Comparison of ENCODE assay signal across 9 cellular contexts in genomic region chr14:23153891-23154796, GRCh38. TPM values are rescaled to one million over a fixed set of nuclear protein-coding genes. Genes with fewer than 3 reads are reported as not detected.
DNase-seq lines count a peak whose midpoint lies in the region; ATAC-seq, FAIRE-seq and TF ChIP-seq lines count a peak whose summit lies in the region.
"Had no signal": no experiment of that assay in that cellular context is flagged by ENCODE, and none has a peak within 500 bp of the region (broad histone marks: within the 10 kb centered on the region; RNA-seq: fewer than 3 reads in every experiment).

No MANE protein-coding gene starts in this region.

- peak overlapping the region; percentile 1 for H2BK120ac ChIP-seq in H1 (replicated peaks; ENCODE audit: low read depth, low read length)

- POLR2A ChIA-PET in CD8-positive, alpha-beta memory T cell (lab: Charles Lee), result no interaction called here
- POLR2A ChIA-PET in H1 (lab: Charles Lee; ENCODE audit: partially characterized antibody), result interaction anchor here (1.6 to 2.6 kb wide), 4 partner anchors 9 to 172 kb away, joined by 3 to 10 read pairs (median 5); partner anchors contain the start of gene AJUBA
- POLR2A ChIA-PET in CD4-positive, alpha-beta memory T cell (lab: Charles Lee; ENCODE audit: partially characterized antibody), result no interaction called here

- no peaks in the 10 kb centered on the region for H3K9me3 Mint-ChIP-seq in CD8-positive, alpha-beta memory T cell
- peaks cover 0 to 3% (median 0%) of the 10 kb centered on the region in 8 donors for H3K9me3 Mint-ChIP-seq in CD4-positive, alpha-beta memory T cell

- peak overlapping the region; percentile 34 for H4K5ac ChIP-seq in H1 (ENCODE audit: insufficient read length, low read depth, low read length)

- H2BK12ac ChIP-seq in H1 (ENCODE audit: low read depth, low read length), result peak overlapping the region; percentile 30

- no peak overlapping the region; a peak in 1 of 4 replicates for H3K4me2 ChIP-seq in H1 (ENCODE audit: insufficient read depth in 1 of 2, low read depth in 2 of 2, low read length in 2 of 2)

- H3K36me3 ChIP-seq in CD8-positive, alpha-beta memory T cell (ENCODE audit: insufficient read depth, low read length), result no peaks in the 10 kb centered on the region
- H3K36me3 ChIP-seq in H1 (ENCODE audit: control insufficient read depth in 2 of 4, insufficient read depth in 4 of 4, low read length in 3 of 4), result peaks cover 8 to 31% (median 19%) of the 10 kb centered on the region in 4 experiments; a peak in 7 of 8 replicates
- no peaks in the 10 kb centered on the region for H3K36me3 ChIP-seq in aorta (ENCODE audit: control insufficient read depth in 1 of 2, insufficient read depth in 2 of 2, low read length in 1 of 2)
- H3K36me3 ChIP-seq in CD4-positive, alpha-beta memory T cell (ENCODE audit: insufficient read depth, low read length), result no peaks in the 10 kb centered on the region

- TF ChIP-seq CTCF in H1 (IDR thresholded peaks at IDR 0.05; ENCODE audit: control extremely low read depth in 1 of 3, insufficient read depth in 1 of 3, low read depth in 1 of 3, low read length in 3 of 3) (no peak), GM20000 (IDR thresholded peaks at IDR 0.05; ENCODE audit: extremely low read depth, missing control alignments) (no peak)

- H3K56ac ChIP-seq in H1 (replicated peaks; ENCODE audit: insufficient read length, low read depth, low read length), result no peak overlapping the region

- no peak overlapping the region for H2AFZ ChIP-seq in H1 (ENCODE audit: low read length)

- H3K27ac ChIP-seq in CD8-positive, alpha-beta memory T cell (ENCODE audit: low read depth, low read length), result peak overlapping the region; percentile 45
- H3K27ac ChIP-seq in H1 (ENCODE audit: low read depth, low read length), result no peak overlapping the region
- H3K27ac ChIP-seq in aorta (ENCODE audit: low read depth in 1 of 2, low read length in 2 of 2), result peak overlapping the region; percentile 65 to 87
- no peak overlapping the region for H3K27ac ChIP-seq in CD4-positive, alpha-beta memory T cell (ENCODE audit: low read depth, low read length)

- no peak for TF ChIP-seq EP300 in H1 (IDR thresholded peaks at IDR 0.05; ENCODE audit: borderline replicate concordance in 1 of 2, low read depth in 2 of 2, low read length in 2 of 2)

- no peak overlapping the region for H3K23ac ChIP-seq in H1 (ENCODE audit: insufficient read length)

- peak overlapping the region; percentile 69 for H2BK5ac ChIP-seq in H1 (ENCODE audit: low read depth, low read length)

- H3K4ac ChIP-seq in H1 (replicated peaks; ENCODE audit: insufficient read length, low read depth, low read length), result no peak overlapping the region

- H3K4me1 ChIP-seq in CD8-positive, alpha-beta memory T cell (ENCODE audit: insufficient read depth, low read length), result peaks cover 21% of the 10 kb centered on the region
- H3K4me1 ChIP-seq in H1 (replicated peaks in 1 of 4; ENCODE audit: control insufficient read depth in 3 of 4, insufficient read depth in 4 of 4, low read length in 3 of 4) (peaks cover 3 to 18% (median 11%) of the 10 kb centered on the region in 4 experiments), aorta (ENCODE audit: control insufficient read depth in 1 of 2, insufficient read depth in 2 of 2, low read length in 2 of 2) (peaks cover 0 to 6% of the 10 kb centered on the region in 2 donors)
- peaks cover 16% of the 10 kb centered on the region for H3K4me1 ChIP-seq in CD4-positive, alpha-beta memory T cell (ENCODE audit: insufficient read depth, low read length)

- no peak overlapping the region for H3K9ac ChIP-seq in H1 (replicated peaks in 1 of 4; ENCODE audit: extremely low read depth in 1 of 4, low read depth in 3 of 4, low read length in 3 of 4)

- no peak overlapping the region for H2BK15ac ChIP-seq in H1 (ENCODE audit: low read length)

- intact Hi-C loops in aorta (cut with DNase I), result loop anchor here (2.0 kb wide), 3 partner anchors 27 to 29 kb away; partner anchors contain the start of gene SLC7A8 (in 1 of the 2)
- intact Hi-C loops in CD4-positive, alpha-beta memory T cell (cut with micrococcal nuclease), result no loop called here

- TF ChIP-seq POLR2A in H1 (IDR thresholded peaks at IDR 0.05; ENCODE audit: control extremely low read depth in 1 of 2, low read depth in 2 of 2, low read length in 2 of 2), result peak in 1 of 2 experiments; percentile 44; a peak in 1 of 3 replicates

- no peaks in the 10 kb centered on the region for H3K9me3 ChIP-seq in CD8-positive, alpha-beta memory T cell (ENCODE audit: low read length)
- H3K9me3 ChIP-seq in H1 (ENCODE audit: insufficient read depth in 2 of 2, low read depth in 1 of 2, low read length in 1 of 2), result no peaks in the 10 kb centered on the region
- no peaks in the 10 kb centered on the region for H3K9me3 ChIP-seq in aorta (ENCODE audit: control insufficient read depth, low read length)
- no peaks in the 10 kb centered on the region for H3K9me3 ChIP-seq in CD4-positive, alpha-beta memory T cell (ENCODE audit: control insufficient read depth in 1 of 2, low read length in 2 of 2)

- H3K4me3 ChIP-seq in CD8-positive, alpha-beta memory T cell (ENCODE audit: low read length), result no peak overlapping the region
- H3K4me3 ChIP-seq in H1 (ENCODE audit: extremely low read depth in 1 of 4, insufficient read depth in 2 of 4, low read depth in 3 of 4, low read length in 4 of 4) (no peak overlapping the region), aorta (ENCODE audit: low read length in 2 of 2) (peak overlapping the region; percentile 0 to 1)
- H3K4me3 ChIP-seq in CD4-positive, alpha-beta memory T cell (ENCODE audit: low read length in 2 of 2), result no peak overlapping the region

- H2BK20ac ChIP-seq in H1 (ENCODE audit: low read length), result peak overlapping the region; percentile 36

- H3K27me3 Mint-ChIP-seq in CD8-positive, alpha-beta memory T cell, result peaks cover 20 to 52% of the 10 kb centered on the region in 2 donors
- H3K27me3 Mint-ChIP-seq in CD4-positive, alpha-beta memory T cell, result peaks cover 7 to 8% of the 10 kb centered on the region in 2 donors

- H3K14ac ChIP-seq in H1 (ENCODE audit: insufficient read length), result no peak overlapping the region

- H3K79me1 ChIP-seq in H1 (ENCODE audit: low read depth, low read length), result no peaks in the 10 kb centered on the region; the same call in 1 of the 2 replicates

- no peaks in the 10 kb centered on the region for H3K79me2 ChIP-seq in H1 (ENCODE audit: control insufficient read depth in 1 of 2, insufficient read depth in 2 of 2, low read length in 2 of 2)

- no peaks in the 10 kb centered on the region for H4K20me1 ChIP-seq in H1 (replicated peaks in 1 of 2; ENCODE audit: control insufficient read depth in 1 of 2, insufficient read depth in 2 of 2, low read length in 2 of 2)

- CTCF ChIA-PET in CD8-positive, alpha-beta memory T cell (lab: Charles Lee), result no interaction called here
- CTCF ChIA-PET in H1 (lab: Charles Lee; ENCODE audit: partially characterized antibody), result interaction anchor here (0.9 to 2.3 kb wide), 5 partner anchors 8 to 34 kb away, joined by 3 to 7 read pairs (median 6); no protein-coding TSS in a partner anchor
- CTCF ChIA-PET in CD4-positive, alpha-beta memory T cell (lab: Charles Lee; ENCODE audit: partially characterized antibody), result no interaction called here

- peak overlapping the region; percentile 11; the same call in 1 of the 2 replicates for H2AK5ac ChIP-seq in H1 (ENCODE audit: low read depth, low read length)

- peaks cover 0 to 4% (median 0%) of the 10 kb centered on the region in 3 donors for H3K4me1 Mint-ChIP-seq in CD8-positive, alpha-beta memory T cell
- peaks cover 2 to 14% (median 10%) of the 10 kb centered on the region in 4 donors for H3K4me1 Mint-ChIP-seq in CD4-positive, alpha-beta memory T cell

- no peaks in the 10 kb centered on the region for H3K23me2 ChIP-seq in H1 (ENCODE audit: low read depth, low read length)

- DNase-seq in CD8-positive, alpha-beta memory T cell, result no peak
- peak; percentile 82 for DNase-seq in NCI-H446 treated with DMSO at 0.1 percent for 48 hours (lab: John Stamatoyannopoulos, UW)
- peak in 1 of 2 experiments; percentile 80 for DNase-seq in H1 (ENCODE audit: low read depth in 1 of 2, low spot score in 2 of 2)
- DNase-seq in midbrain (lab: John Stamatoyannopoulos, UW), result peak; percentile 56
- DNase-seq in aorta, result peak; percentile 95 to 96
- DNase-seq in GM20000 (ENCODE audit: low spot score), result no peak
- DNase-seq in CD4-positive, alpha-beta memory T cell, result no peak

- H3K27ac Mint-ChIP-seq in CD8-positive, alpha-beta memory T cell, result no peak overlapping the region
- H3K27ac Mint-ChIP-seq in CD4-positive, alpha-beta memory T cell, result peak overlapping the region in 2 of 7 donors; percentile 70 to 83

- H3K4me3 Mint-ChIP-seq in CD8-positive, alpha-beta memory T cell, result peak overlapping the region in 1 of 7 donors; percentile 24
- H3K4me3 Mint-ChIP-seq in CD4-positive, alpha-beta memory T cell, result peak overlapping the region in 4 of 8 donors; percentile 15 to 56 (median 52)

- ATAC-seq in aorta (ENCODE audit: low FRiP score) (peak; percentile 95), GM19455 (IDR thresholded peaks at IDR 0.05; ENCODE audit: unreplicated experiment) (no peak)

- no peak for TF ChIP-seq RAD21 in H1 (IDR thresholded peaks at IDR 0.05 in 1 of 2, conservative IDR thresholded peaks at IDR 0.05 in 1 of 2; ENCODE audit: low read depth in 2 of 2, low read length in 2 of 2)

- FAIRE-seq in H1 (lab: Jason Lieb, UNC), result no peak

- H3K18ac ChIP-seq in H1 (ENCODE audit: extremely low read depth, low read length), result peak overlapping the region; percentile 78; the same call in 1 of the 2 replicates

- H4K91ac ChIP-seq in H1 (replicated peaks; ENCODE audit: insufficient read length, low read length), result no peak overlapping the region

- H3K36me3 Mint-ChIP-seq in CD8-positive, alpha-beta memory T cell, result no peaks in the 10 kb centered on the region
- H3K36me3 Mint-ChIP-seq in CD4-positive, alpha-beta memory T cell, result peaks cover 0 to 3% of the 10 kb centered on the region in 2 donors

- H3K27me3 ChIP-seq in CD8-positive, alpha-beta memory T cell (ENCODE audit: insufficient read depth, low read length, poor library complexity, severe bottlenecking), result no peaks in the 10 kb centered on the region
- H3K27me3 ChIP-seq in H1 (replicated peaks in 1 of 4; ENCODE audit: control insufficient read depth in 3 of 4, extremely low read depth in 1 of 4, insufficient read depth in 3 of 4, low read length in 3 of 4), result no peaks in the 10 kb centered on the region
- H3K27me3 ChIP-seq in aorta (ENCODE audit: control insufficient read depth in 1 of 2, insufficient read depth in 2 of 2, low read length in 1 of 2), result no peaks in the 10 kb centered on the region
- peaks cover 8% of the 10 kb centered on the region for H3K27me3 ChIP-seq in CD4-positive, alpha-beta memory T cell (ENCODE audit: insufficient read depth, low read length)

- no peak overlapping the region; the same call in 1 of the 2 replicates for H4K8ac ChIP-seq in H1 (ENCODE audit: extremely low read depth, insufficient read depth, low read length)

- WGBS in H1 (ENCODE audit: extremely low coverage in 1 of 2, insufficient coverage in 1 of 2, insufficient read length in 1 of 2, insufficient replicate concordance in 2 of 2, low coverage in 1 of 2, low lambda C conversion rate in 2 of 2, missing lambda C conversion rate in 1 of 2), 2 experiments, result 88% methylated on average over 28 of the region's 28 CpGs; no CpG with 5 or more reads in 1 of the 2 experiments
- 2 to 4% methylated on average over 28 of the region's 28 CpGs for WGBS in aorta, 2 donors

RNA-seq across cellular contexts. Expression of gene SLC7A8, which starts 29.3 kb away (rescaled TPM):
- 1 to 10 TPM; 1.4 to 2.5 TPM for total RNA-seq in CD8-positive, alpha-beta memory T cell
- polyA plus RNA-seq in CD8-positive, alpha-beta memory T cell, result 0.51 TPM
- 204 and 209 TPM in 2 replicates for total RNA-seq in H1 (2021; fragmentation: NEBNext Ultra II Directional; extraction: Animal tissue kit (Norgen Biotek cat#: 25700))
- polyA plus RNA-seq in H1 (2011; rRNA removed) (181 and 182 TPM in 2 replicates), aorta (10 to 100 TPM in 1 of 2 donors, 1 to 10 TPM in 1; 8.9 to 11.0 TPM)
- 72.1 TPM for polyA plus RNA-seq in H1 (2011; cell fraction: cytosol; rRNA removed)
- polyA plus RNA-seq in H1 (2011; cell fraction: nucleus; rRNA removed), result 146 TPM
- 162 to 194 TPM (median 173 TPM) in 4 replicates for polyA plus RNA-seq in H1 (2012, experiment 1 of 2)
- polyA plus RNA-seq in H1 (2012, experiment 2 of 2), result 152 TPM
- polyA plus RNA-seq in H1 (2013, experiment 1 of 2), result 383 TPM
- polyA plus RNA-seq in H1 (2013, experiment 2 of 2), result 341 TPM
- 234 and 286 TPM in 2 replicates for polyA minus RNA-seq in H1 (2011; rRNA and poly(A)+ RNA removed)
- polyA minus RNA-seq in H1 (2011; cell fraction: cytosol; rRNA and poly(A)+ RNA removed), result 176 TPM
- polyA minus RNA-seq in H1 (2011; cell fraction: nucleus; rRNA and poly(A)+ RNA removed), result 79.9 TPM
- total RNA-seq in aorta, result 10 to 100 TPM; 20.0 to 31.4 TPM
- 1 to 10 TPM; 2.4 to 4.1 TPM for total RNA-seq in CD4-positive, alpha-beta memory T cell
- polyA plus RNA-seq in CD4-positive, alpha-beta memory T cell, result under 1 TPM; 0.56 to 0.62 TPM

RNA-seq across cellular contexts. Expression of gene CEBPE, which starts 35.1 kb away (rescaled TPM):
- total RNA-seq in CD8-positive, alpha-beta memory T cell, result under 1 TPM; 0.16 to 0.22 TPM
- polyA plus RNA-seq in CD8-positive, alpha-beta memory T cell, result not detected
- not detected in 2 replicates for total RNA-seq in H1 (2021; fragmentation: NEBNext Ultra II Directional; extraction: Animal tissue kit (Norgen Biotek cat#: 25700))
- polyA plus RNA-seq in H1 (2011; rRNA removed) (0.05 and 0.06 TPM in 2 replicates), aorta (under 1 TPM in 1 of 2 donors, not detected in 1; 0.13 TPM)
- 0.04 TPM for polyA plus RNA-seq in H1 (2011; cell fraction: cytosol; rRNA removed)
- not detected for polyA plus RNA-seq in H1 (2011; cell fraction: nucleus; rRNA removed)
- not detected in 4 replicates for polyA plus RNA-seq in H1 (2012, experiment 1 of 2)
- polyA plus RNA-seq in H1 (2012, experiment 2 of 2), result not detected
- 0.02 TPM for polyA plus RNA-seq in H1 (2013, experiment 1 of 2)
- not detected for polyA plus RNA-seq in H1 (2013, experiment 2 of 2)
- 0.10 TPM in 1 of 2 replicates, not detected in the other for polyA minus RNA-seq in H1 (2011; rRNA and poly(A)+ RNA removed)
- not detected for polyA minus RNA-seq in H1 (2011; cell fraction: cytosol; rRNA and poly(A)+ RNA removed)
- not detected for polyA minus RNA-seq in H1 (2011; cell fraction: nucleus; rRNA and poly(A)+ RNA removed)
- under 1 TPM; 0.29 to 0.33 TPM for total RNA-seq in aorta
- total RNA-seq in CD4-positive, alpha-beta memory T cell, result under 1 TPM; 0.69 to 0.84 TPM
- under 1 TPM; 0.16 to 0.35 TPM for polyA plus RNA-seq in CD4-positive, alpha-beta memory T cell
- total RNA-seq: dermis microvascular lymphatic vessel endothelial cell had no signal

RNA-seq across cellular contexts. Expression of gene CIROP, which starts 49.4 kb away (rescaled TPM):
- total RNA-seq in CD8-positive, alpha-beta memory T cell, result not detected
- not detected for polyA plus RNA-seq in CD8-positive, alpha-beta memory T cell
- total RNA-seq in H1 (2021; fragmentation: NEBNext Ultra II Directional; extraction: Animal tissue kit (Norgen Biotek cat#: 25700)), result not detected in 2 replicates
- polyA plus RNA-seq in H1 (2011; rRNA removed) (0.03 and 0.06 TPM in 2 replicates), aorta (not detected)
- not detected for polyA plus RNA-seq in H1 (2011; cell fraction: cytosol; rRNA removed)
- 0.17 TPM for polyA plus RNA-seq in H1 (2011; cell fraction: nucleus; rRNA removed)
- 0.07 to 0.13 TPM in 2 of 4 replicates, not detected in the others for polyA plus RNA-seq in H1 (2012, experiment 1 of 2)
- polyA plus RNA-seq in H1 (2012, experiment 2 of 2), result not detected
- polyA plus RNA-seq in H1 (2013, experiment 1 of 2), result 0.02 TPM
- 0.02 TPM for polyA plus RNA-seq in H1 (2013, experiment 2 of 2)
- 0.13 TPM in 1 of 2 replicates, not detected in the other for polyA minus RNA-seq in H1 (2011; rRNA and poly(A)+ RNA removed)
- polyA minus RNA-seq in H1 (2011; cell fraction: cytosol; rRNA and poly(A)+ RNA removed), result not detected
- polyA minus RNA-seq in H1 (2011; cell fraction: nucleus; rRNA and poly(A)+ RNA removed), result not detected
- under 1 TPM in 1 of 2 donors, not detected in 1; 0.18 TPM for total RNA-seq in aorta
- not detected for total RNA-seq in CD4-positive, alpha-beta memory T cell
- polyA plus RNA-seq in CD4-positive, alpha-beta memory T cell, result not detected
- total RNA-seq: dermis microvascular lymphatic vessel endothelial cell had no signal

RNA-seq across cellular contexts. Expression of gene C14orf119, which starts 58.8 kb away (rescaled TPM):
- total RNA-seq in CD8-positive, alpha-beta memory T cell, result 10 to 100 TPM; 52.5 to 55.6 TPM
- polyA plus RNA-seq in CD8-positive, alpha-beta memory T cell, result 112 TPM
- total RNA-seq in H1 (2021; fragmentation: NEBNext Ultra II Directional; extraction: Animal tissue kit (Norgen Biotek cat#: 25700)), result 78.1 and 91.2 TPM in 2 replicates
- polyA plus RNA-seq in H1 (2011; rRNA removed) (49.8 and 94.0 TPM in 2 replicates), aorta (10 to 100 TPM; 27.8 to 32.2 TPM)
- polyA plus RNA-seq in H1 (2011; cell fraction: cytosol; rRNA removed), result 60.3 TPM
- 39.8 TPM for polyA plus RNA-seq in H1 (2011; cell fraction: nucleus; rRNA removed)
- 52.5 to 86.4 TPM (median 81.7 TPM) in 4 replicates for polyA plus RNA-seq in H1 (2012, experiment 1 of 2)
- polyA plus RNA-seq in H1 (2012, experiment 2 of 2), result 22.6 TPM
- 32.8 TPM for polyA plus RNA-seq in H1 (2013, experiment 1 of 2)
- polyA plus RNA-seq in H1 (2013, experiment 2 of 2), result 35.7 TPM
- 92.8 and 117 TPM in 2 replicates for polyA minus RNA-seq in H1 (2011; rRNA and poly(A)+ RNA removed)
- 28.5 TPM for polyA minus RNA-seq in H1 (2011; cell fraction: cytosol; rRNA and poly(A)+ RNA removed)
- 34.4 TPM for polyA minus RNA-seq in H1 (2011; cell fraction: nucleus; rRNA and poly(A)+ RNA removed)
- 10 to 100 TPM; 37.6 to 41.4 TPM for total RNA-seq in aorta
- 10 to 100 TPM; 49.7 to 54.0 TPM for total RNA-seq in CD4-positive, alpha-beta memory T cell
- polyA plus RNA-seq in CD4-positive, alpha-beta memory T cell, result 100 to 1,000 TPM in 1 of 2 donors, 10 to 100 TPM in 1; 80.1 to 147 TPM

RNA-seq across cellular contexts. Expression of gene ACIN1, which starts 59.2 kb away (rescaled TPM):
- 100 to 1,000 TPM; 195 to 198 TPM for total RNA-seq in CD8-positive, alpha-beta memory T cell
- 15.1 TPM for polyA plus RNA-seq in CD8-positive, alpha-beta memory T cell
- total RNA-seq in H1 (2021; fragmentation: NEBNext Ultra II Directional; extraction: Animal tissue kit (Norgen Biotek cat#: 25700)), result 233 and 237 TPM in 2 replicates
- 132 and 153 TPM in 2 replicates for polyA plus RNA-seq in H1 (2011; rRNA removed)
- polyA plus RNA-seq in H1 (2011; cell fraction: cytosol; rRNA removed), result 184 TPM
- polyA plus RNA-seq in H1 (2011; cell fraction: nucleus; rRNA removed), result 411 TPM
- polyA plus RNA-seq in H1 (2012, experiment 1 of 2), result 220 to 270 TPM (median 242 TPM) in 4 replicates
- 88.4 TPM for polyA plus RNA-seq in H1 (2012, experiment 2 of 2)
- 173 TPM for polyA plus RNA-seq in H1 (2013, experiment 1 of 2)
- 154 TPM for polyA plus RNA-seq in H1 (2013, experiment 2 of 2)
- polyA minus RNA-seq in H1 (2011; rRNA and poly(A)+ RNA removed), result 167 and 168 TPM in 2 replicates
- 126 TPM for polyA minus RNA-seq in H1 (2011; cell fraction: cytosol; rRNA and poly(A)+ RNA removed)
- polyA minus RNA-seq in H1 (2011; cell fraction: nucleus; rRNA and poly(A)+ RNA removed), result 251 TPM
- 100 to 1,000 TPM; 134 to 183 TPM for total RNA-seq in aorta
- 100 to 1,000 TPM in 1 of 2 donors, 10 to 100 TPM in 1; 34.1 to 147 TPM for polyA plus RNA-seq in aorta
- total RNA-seq in CD4-positive, alpha-beta memory T cell, result 100 to 1,000 TPM; 317 to 327 TPM
- polyA plus RNA-seq in CD4-positive, alpha-beta memory T cell, result 10 to 100 TPM in 1 of 2 donors, 1 to 10 TPM in 1; 1.2 to 20.5 TPM

Comparison
In these comparisons a context has a peak if more than half of its experiments do, and no peak if none do; other contexts are left out.
1. DNase-seq: peak in NCI-H446 treated with DMSO at 0.1 percent for 48 hours (single experiment), midbrain (single experiment) and aorta (2 of 2); none in CD8-positive, alpha-beta memory T cell (0 of 5), GM20000 (single experiment) and CD4-positive, alpha-beta memory T cell (0 of 5).
2. H3K27ac ChIP-seq: peak in CD8-positive, alpha-beta memory T cell (single experiment) and aorta (2 of 2); none in H1 (single experiment) and CD4-positive, alpha-beta memory T cell (single experiment).
3. H3K4me3 ChIP-seq: peak in aorta (2 of 2); none in CD8-positive, alpha-beta memory T cell (single experiment), H1 (0 of 4) and CD4-positive, alpha-beta memory T cell (0 of 2).
4. RNA of gene SLC7A8, which starts 29.3 kb away (total RNA-seq): 204 to 209 TPM in H1 and 20.0 to 31.4 TPM in aorta; 2.4 to 4.1 TPM in CD4-positive, alpha-beta memory T cell and 1.4 to 2.5 TPM in CD8-positive, alpha-beta memory T cell; every median in the first group is over 4 times any median in the second.